ENCODE assay signal across 9 cellular contexts in genomic region chr15:40435331-40436089, GRCh38. TPM values are rescaled to one million over a fixed set of nuclear protein-coding genes. Genes with fewer than 3 reads are reported as not detected.
DNase-seq lines count a peak whose midpoint lies in the region; ATAC-seq and TF ChIP-seq lines count a peak whose summit lies in the region.
"Had no signal": no experiment of that assay in that cellular context is flagged by ENCODE, and none has a peak within 500 bp of the region (broad histone marks: within the 10 kb centered on the region; RNA-seq: fewer than 3 reads in every experiment).

No MANE protein-coding gene starts in this region.

- H3K4me3 ChIP-seq in GM23248, result peak overlapping the region; percentile 58
- H3K4me3 ChIP-seq in WERI-Rb-1 (ENCODE audit: low read depth, low read length), result peak overlapping the region; percentile 76
- peak overlapping the region; percentile 87 for H3K4me3 ChIP-seq in iPS-18a (ENCODE audit: low read length)
- peak overlapping the region; percentile 42 to 48 (median 46) for H3K4me3 ChIP-seq in gastrocnemius medialis

- WGBS in GM23248 (ENCODE audit: low coverage in 1 of 2, low lambda C conversion rate in 2 of 2, missing lambda C conversion rate in 2 of 2), 2 experiments, result 26 to 28% methylated on average over 25 to 26 of the region's 26 CpGs

- H3K4me1 ChIP-seq in GM23248 (ENCODE audit: insufficient read depth) (peaks cover 14% of the 10 kb centered on the region; the same call in 1 of the 2 replicates), iPS-18a (ENCODE audit: control insufficient read depth, low read depth, low read length) (peaks cover 27% of the 10 kb centered on the region), gastrocnemius medialis (peaks cover 6 to 17% of the 10 kb centered on the region in 2 donors)

- TF ChIP-seq CTCF in WERI-Rb-1 (IDR thresholded peaks at IDR 0.05; ENCODE audit: low read depth, low read length), result no peak
- no peak for TF ChIP-seq CTCF in gastrocnemius medialis (IDR thresholded peaks at IDR 0.05 in 4 of 5, conservative IDR thresholded peaks at IDR 0.05 in 1 of 5)

- H3K79me2 ChIP-seq in GM23248 (ENCODE audit: insufficient read depth), result no peaks in the 10 kb centered on the region

- H3K9ac ChIP-seq in GM23248 (no peak overlapping the region), iPS-18a (ENCODE audit: low read length) (peak overlapping the region; percentile 30)

- H3K9me3 ChIP-seq in GM23248 (ENCODE audit: low read depth), result no peaks in the 10 kb centered on the region
- no peaks in the 10 kb centered on the region for H3K9me3 ChIP-seq in WERI-Rb-1 (ENCODE audit: severe bottlenecking)
- H3K9me3 ChIP-seq in iPS-18a (ENCODE audit: control insufficient read depth, low read depth, low read length), result no peaks in the 10 kb centered on the region
- H3K9me3 ChIP-seq in gastrocnemius medialis, result no peaks in the 10 kb centered on the region

- DNase-seq in GM23248 (no peak), WERI-Rb-1 (no peak), gastrocnemius medialis (no peak), NCI-H1105 (lab: John Stamatoyannopoulos, UW) (no peak)

- H3K27ac ChIP-seq in GM23248, result no peak overlapping the region
- H3K27ac ChIP-seq in WERI-Rb-1, result peak overlapping the region; percentile 55
- no peak overlapping the region for H3K27ac ChIP-seq in iPS-18a (ENCODE audit: low read length)
- no peak overlapping the region for H3K27ac ChIP-seq in gastrocnemius medialis

- intact Hi-C loops in gastrocnemius medialis (cut with DNase I; ENCODE audit: low total_unique reads), result no loop called here

- H3K36me3 ChIP-seq in GM23248 (ENCODE audit: low read depth), result no peaks in the 10 kb centered on the region
- H3K36me3 ChIP-seq in WERI-Rb-1, result no peaks in the 10 kb centered on the region
- H3K36me3 ChIP-seq in iPS-18a (ENCODE audit: control insufficient read depth, low read depth, low read length), result no peaks in the 10 kb centered on the region
- H3K36me3 ChIP-seq in gastrocnemius medialis, result no peaks in the 10 kb centered on the region

- in situ Hi-C loops in GM23248 (cut with MboI) (no loop called here), gastrocnemius medialis (cut with MboI; ENCODE audit: low sequenced_read_pairs in 4 of 4) (no loop called here)

- H3K9me2 ChIP-seq in GM23248 (ENCODE audit: insufficient read depth), result no peaks in the 10 kb centered on the region

- H3F3A ChIP-seq in GM23248 (ENCODE audit: insufficient read depth), result peaks cover 7% of the 10 kb centered on the region; the same call in 1 of the 2 replicates

- no peaks in the 10 kb centered on the region for H4K20me1 ChIP-seq in GM23248 (ENCODE audit: insufficient read depth)

- H3K4me2 ChIP-seq in GM23248 (ENCODE audit: unreplicated experiment), result peak overlapping the region; percentile 85

- peak overlapping the region; percentile 60 for H2AFZ ChIP-seq in GM23248

- ATAC-seq in gastrocnemius medialis, result no peak
- no peak for ATAC-seq in HG03460 (IDR thresholded peaks at IDR 0.05; ENCODE audit: unreplicated experiment)
- no peak for ATAC-seq in HG02938 (IDR thresholded peaks at IDR 0.05; ENCODE audit: unreplicated experiment)
- no peak for ATAC-seq in HG03175 (IDR thresholded peaks at IDR 0.05; ENCODE audit: unreplicated experiment)
- ATAC-seq: activated naive CD4-positive, alpha-beta T cell treated with anti-CD3 and anti-CD28 coated beads, Interleukin-2, amount 50 U/mL, for 72 hours had no signal

- TF ChIP-seq POLR2A in gastrocnemius medialis (IDR thresholded peaks at IDR 0.05), result no peak

- peaks cover 16% of the 10 kb centered on the region for H3K27me3 ChIP-seq in GM23248 (replicated peaks; ENCODE audit: insufficient read depth)
- H3K27me3 ChIP-seq in WERI-Rb-1 (ENCODE audit: insufficient read depth, low read depth, severe bottlenecking), result no peaks in the 10 kb centered on the region
- H3K27me3 ChIP-seq in iPS-18a (ENCODE audit: control insufficient read depth, insufficient read depth, low read length), result peaks cover 59% of the 10 kb centered on the region
- H3K27me3 ChIP-seq in gastrocnemius medialis, result peaks cover 20 to 28% (median 24%) of the 10 kb centered on the region in 3 donors

RNA-seq across cellular contexts. Expression of gene BAHD1, which starts 5.2 kb away (rescaled TPM):
- total RNA-seq in GM23248 (2014; rRNA removed; shearing (Covaris generic)), result 10.3 and 22.0 TPM in 2 replicates
- 2.0 and 2.3 TPM in 2 replicates for polyA plus RNA-seq in GM23248 (2016; fragmentation: Nextera tagmentation; extraction: Ambion mirVana)
- 10 to 100 TPM in 3 of 4 donors, 1 to 10 TPM in 1; 8.8 to 27.4 (median 13.5) TPM for total RNA-seq in gastrocnemius medialis

RNA-seq across cellular contexts. Expression of gene IVD, which starts 29.9 kb away (rescaled TPM):
- 24.4 and 28.2 TPM in 2 replicates for total RNA-seq in GM23248 (2014; rRNA removed; shearing (Covaris generic))
- 49.6 and 50.1 TPM in 2 replicates for polyA plus RNA-seq in GM23248 (2016; fragmentation: Nextera tagmentation; extraction: Ambion mirVana)
- total RNA-seq in gastrocnemius medialis, result 10 to 100 TPM; 27.4 to 34.1 (median 29.1) TPM

RNA-seq across cellular contexts. Expression of gene CHST14, which starts 35.3 kb away (rescaled TPM):
- 26.1 and 26.6 TPM in 2 replicates for total RNA-seq in GM23248 (2014; rRNA removed; shearing (Covaris generic))
- polyA plus RNA-seq in GM23248 (2016; fragmentation: Nextera tagmentation; extraction: Ambion mirVana), result 18.7 and 21.2 TPM in 2 replicates
- 1 to 10 TPM; 3.0 to 5.2 (median 3.9) TPM for total RNA-seq in gastrocnemius medialis

RNA-seq across cellular contexts. Expression of gene KNSTRN, which starts 53.0 kb away (rescaled TPM):
- 31.1 and 35.8 TPM in 2 replicates for total RNA-seq in GM23248 (2014; rRNA removed; shearing (Covaris generic))
- polyA plus RNA-seq in GM23248 (2016; fragmentation: Nextera tagmentation; extraction: Ambion mirVana), result 37.7 and 37.8 TPM in 2 replicates
- 10 to 100 TPM; 10.8 to 30.9 (median 22.1) TPM for total RNA-seq in gastrocnemius medialis
